ENCODE assay signal across 9 cellular contexts in genomic region chr3:12193485-12194165, GRCh38. TPM values are rescaled to one million over a fixed set of nuclear protein-coding genes. Genes with fewer than 3 reads are reported as not detected.
DNase-seq lines count a peak whose midpoint lies in the region; ATAC-seq, FAIRE-seq and TF ChIP-seq lines count a peak whose summit lies in the region.
"Had no signal": no experiment of that assay in that cellular context is flagged by ENCODE, and none has a peak within 500 bp of the region (broad histone marks: within the 10 kb centered on the region; RNA-seq: fewer than 3 reads in every experiment).

No MANE protein-coding gene starts in this region.

- no peaks in the 10 kb centered on the region for H3K27me3 Mint-ChIP-seq in activated naive CD4-positive, alpha-beta T cell treated with anti-CD3 and anti-CD28 coated beads, Interleukin-2, amount 50 U/mL, for 24 hours
- H3K27me3 Mint-ChIP-seq in activated naive CD4-positive, alpha-beta T cell treated with anti-CD3 and anti-CD28 coated beads, Interleukin-2, amount 10 ng/mL, durations not matched to agents 7 days and 5 days = peaks cover 8% of the 10 kb centered on the region

- no peaks in the 10 kb centered on the region for H3K9me3 ChIP-seq in gastrocnemius medialis

- TF ChIP-seq CTCF in epithelial cell of proximal tubule (conservative IDR thresholded peaks at IDR 0.05; ENCODE audit: low read depth, low read length) = no peak
- no peak for TF ChIP-seq CTCF in gastrocnemius medialis (IDR thresholded peaks at IDR 0.05 in 4 of 5, conservative IDR thresholded peaks at IDR 0.05 in 1 of 5)

- intact Hi-C loops in gastrocnemius medialis (cut with DNase I; ENCODE audit: low total_unique reads) = no loop called here

- H3K4me3 ChIP-seq in epithelial cell of proximal tubule (ENCODE audit: low read depth, low read length) (no peak overlapping the region), gastrocnemius medialis (no peak overlapping the region)

- no peak for FAIRE-seq in frontal cortex (lab: Jason Lieb, UNC)
- FAIRE-seq: endometrium had no signal

- in situ Hi-C loops in gastrocnemius medialis (cut with MboI; ENCODE audit: low sequenced_read_pairs in 4 of 4) = no loop called here

- no peak overlapping the region for H3K27ac ChIP-seq in gastrocnemius medialis

- TF ChIP-seq POLR2A in gastrocnemius medialis (IDR thresholded peaks at IDR 0.05) = no peak

- H3K4me3 Mint-ChIP-seq in activated naive CD4-positive, alpha-beta T cell treated with anti-CD3 and anti-CD28 coated beads, Interleukin-2, amount 50 U/mL, for 24 hours = no peak overlapping the region
- no peak overlapping the region for H3K4me3 Mint-ChIP-seq in activated naive CD4-positive, alpha-beta T cell treated with anti-CD3 and anti-CD28 coated beads, Interleukin-2, amount 10 ng/mL, durations not matched to agents 7 days and 5 days

- CTCF ChIA-PET in activated naive CD4-positive, alpha-beta T cell treated with anti-CD3 and anti-CD28 coated beads, Interleukin-2, amount 10 ng/mL, durations not matched to agents 7 days and 5 days (lab: Charles Lee) = no interaction called here

- H3K36me3 Mint-ChIP-seq in activated naive CD4-positive, alpha-beta T cell treated with anti-CD3 and anti-CD28 coated beads, Interleukin-2, amount 50 U/mL, for 24 hours = no peaks in the 10 kb centered on the region
- H3K36me3 Mint-ChIP-seq in activated naive CD4-positive, alpha-beta T cell treated with anti-CD3 and anti-CD28 coated beads, Interleukin-2, amount 10 ng/mL, durations not matched to agents 7 days and 5 days = no peaks in the 10 kb centered on the region

- H3K4me1 ChIP-seq in gastrocnemius medialis = peaks cover 7% of the 10 kb centered on the region in 2 donors

- H3K9me3 Mint-ChIP-seq in activated naive CD4-positive, alpha-beta T cell treated with anti-CD3 and anti-CD28 coated beads, Interleukin-2, amount 50 U/mL, for 24 hours = no peaks in the 10 kb centered on the region
- H3K9me3 Mint-ChIP-seq in activated naive CD4-positive, alpha-beta T cell treated with anti-CD3 and anti-CD28 coated beads, Interleukin-2, amount 10 ng/mL, durations not matched to agents 7 days and 5 days = no peaks in the 10 kb centered on the region

- H3K36me3 ChIP-seq in gastrocnemius medialis = no peaks in the 10 kb centered on the region

- peaks cover 12% of the 10 kb centered on the region for H3K4me1 Mint-ChIP-seq in activated naive CD4-positive, alpha-beta T cell treated with anti-CD3 and anti-CD28 coated beads, Interleukin-2, amount 50 U/mL, for 24 hours
- peaks cover 10% of the 10 kb centered on the region for H3K4me1 Mint-ChIP-seq in activated naive CD4-positive, alpha-beta T cell treated with anti-CD3 and anti-CD28 coated beads, Interleukin-2, amount 10 ng/mL, durations not matched to agents 7 days and 5 days

- no peak for DNase-seq in activated naive CD4-positive, alpha-beta T cell treated with anti-CD3 and anti-CD28 coated beads, Interleukin-2, amount 10 ng/mL, durations not matched to agents 7 days and 5 days
- DNase-seq in RPMI7951 (ENCODE audit: low read depth) = peak; percentile 98
- peak; percentile 85 for DNase-seq in epithelial cell of proximal tubule (ENCODE audit: low read depth)
- peak; percentile 19 to 39 for DNase-seq in gastrocnemius medialis
- DNase-seq in frontal cortex (ENCODE audit: low spot score in 2 of 2) = no peak
- DNase-seq in cerebellar nuclear complex (lab: John Stamatoyannopoulos, UW) = no peak

- peak; percentile 40 for ATAC-seq in HG03039 (IDR thresholded peaks at IDR 0.05; ENCODE audit: unreplicated experiment)
- peak in 1 of 2 donors; percentile 36 for ATAC-seq in gastrocnemius medialis

- no peaks in the 10 kb centered on the region for H3K27me3 ChIP-seq in gastrocnemius medialis

- peak overlapping the region; percentile 53 for H3K27ac Mint-ChIP-seq in activated naive CD4-positive, alpha-beta T cell treated with anti-CD3 and anti-CD28 coated beads, Interleukin-2, amount 50 U/mL, for 24 hours
- H3K27ac Mint-ChIP-seq in activated naive CD4-positive, alpha-beta T cell treated with anti-CD3 and anti-CD28 coated beads, Interleukin-2, amount 10 ng/mL, durations not matched to agents 7 days and 5 days = no peak overlapping the region

RNA-seq across cellular contexts. Expression of gene TIMP4, which starts 34.9 kb away (rescaled TPM):
- total RNA-seq in RPMI7951 (2014; rRNA removed; shearing (Covaris generic)) = 0.10 TPM in 1 of 2 replicates, not detected in the other
- total RNA-seq in epithelial cell of proximal tubule (0.22 and 0.35 TPM in 2 replicates), gastrocnemius medialis (10 to 100 TPM; 15.9 to 29.7 (median 22.5) TPM), frontal cortex (3.3 TPM)

Comparison
In these comparisons a context has a peak if more than half of its experiments do, and no peak if none do; other contexts are left out.
1. DNase-seq: peak in RPMI7951 (single experiment), epithelial cell of proximal tubule (single experiment) and gastrocnemius medialis (2 of 2); none in activated naive CD4-positive, alpha-beta T cell treated with anti-CD3 and anti-CD28 coated beads, Interleukin-2, amount 10 ng/mL, durations not matched to agents 7 days and 5 days (single experiment), frontal cortex (0 of 2) and cerebellar nuclear complex (0 of 2).